In genomic region chr4:154364012-154364863, GRCh38 we compare ENCODE assay signal across 22 cellular contexts.
DNase-seq lines count a peak whose midpoint lies in the region; ATAC-seq and TF ChIP-seq lines count a peak whose summit lies in the region.
"Had no signal": no experiment of that assay in that cellular context is flagged by ENCODE, and none has a peak within 500 bp of the region (broad histone marks: within the 10 kb centered on the region; RNA-seq: fewer than 3 reads in every experiment).

No MANE protein-coding gene starts in this region.

- no peaks in the 10 kb centered on the region for H3K4me1 ChIP-seq in breast epithelium
- no peaks in the 10 kb centered on the region for H3K4me1 ChIP-seq in naive thymus-derived CD4-positive, alpha-beta T cell (ENCODE audit: control insufficient read depth in 2 of 2, insufficient read depth in 2 of 2, low read length in 2 of 2)

- H3K4me2 ChIP-seq in neural cell (ENCODE audit: low read length) = peak overlapping the region; percentile 9

- H3K9me3 ChIP-seq in breast epithelium (no peaks in the 10 kb centered on the region), neural cell (ENCODE audit: low read length) (no peaks in the 10 kb centered on the region)
- H3K9me3 ChIP-seq in naive thymus-derived CD4-positive, alpha-beta T cell (ENCODE audit: control insufficient read depth in 2 of 3, low read length in 3 of 3) = no peaks in the 10 kb centered on the region

- H3K27me3 ChIP-seq in breast epithelium = no peaks in the 10 kb centered on the region
- H3K27me3 ChIP-seq in neural cell (ENCODE audit: insufficient read depth, low read depth, low read length) = no peaks in the 10 kb centered on the region
- no peaks in the 10 kb centered on the region for H3K27me3 ChIP-seq in naive thymus-derived CD4-positive, alpha-beta T cell (ENCODE audit: control insufficient read depth in 2 of 2, insufficient read depth in 2 of 2, low read length in 2 of 2)

- no peak for ATAC-seq in naive thymus-derived CD4-positive, alpha-beta T cell
- ATAC-seq: activated CD4-positive, CD25-positive, alpha-beta regulatory T cell treated with anti-CD3 and anti-CD28 coated beads, Interleukin-2, amount 50 U/mL, for 24 hours; activated naive CD4-positive, alpha-beta T cell treated with anti-CD3 and anti-CD28 coated beads, Interleukin-2, amount 50 U/mL, for 72 hours; activated T-cell treated with anti-CD3 and anti-CD28 coated beads, Interleukin-2, amount 50 U/mL, for 72 hours; stimulated activated memory B cell treated with anti-CD40 and anti-IgM and Interleukin-4, amounts not matched to agents 10 μg/mL and 1 μg/mL and 100 μg/mL, for 72 hours had no signal

- BruUV-seq in MCF 10A (replicated peaks; lab: Mats Ljungman, UMichigan) = no TSS peak

- no peaks in the 10 kb centered on the region for H3K27me3 Mint-ChIP-seq in MCF 10A (ENCODE audit: insufficient read depth, unreplicated experiment)
- H3K27me3 Mint-ChIP-seq in activated T-helper 1 cell treated with anti-CD3 and anti-CD28 coated beads, Interleukin-12 subunit alpha, Interleukin-12 subunit beta, Interleukin-2, Interleukin-4 antibody, amounts not matched to agents 30 ng/mL and 10 ng/mL and 1 ng/mL, durations not matched to agents 14 hours and 24 hours and 36 hours (ENCODE audit: insufficient read depth) = peaks cover 11% of the 10 kb centered on the region
- peaks cover 0 to 18% (median 3%) of the 10 kb centered on the region in 5 donors for H3K27me3 Mint-ChIP-seq in naive thymus-derived CD4-positive, alpha-beta T cell
- H3K27me3 Mint-ChIP-seq: stimulated activated memory B cell treated with anti-CD40 and anti-IgM and Interleukin-4, amounts not matched to agents 10 μg/mL and 1 μg/mL and 100 μg/mL, for 72 hours had no signal

- intact Hi-C loops in breast epithelium (cut with DNase I; ENCODE audit: low total_unique reads) (no loop called here), MCF 10A (cut with micrococcal nuclease) (no loop called here)
- intact Hi-C loops in activated T-helper 1 cell treated with anti-CD3 and anti-CD28 coated beads, Interleukin-12 subunit alpha, Interleukin-12 subunit beta, Interleukin-2, Interleukin-4 antibody, amounts not matched to agents 30 ng/mL and 10 ng/mL and 1 ng/mL, durations not matched to agents 14 hours and 24 hours and 36 hours (cut with micrococcal nuclease) = no loop called here
- intact Hi-C loops in naive thymus-derived CD4-positive, alpha-beta T cell (cut with micrococcal nuclease) = no loop called here

- H3K9me3 Mint-ChIP-seq in MCF 10A (ENCODE audit: unreplicated experiment) = no peaks in the 10 kb centered on the region
- H3K9me3 Mint-ChIP-seq in activated T-helper 1 cell treated with anti-CD3 and anti-CD28 coated beads, Interleukin-12 subunit alpha, Interleukin-12 subunit beta, Interleukin-2, Interleukin-4 antibody, amounts not matched to agents 30 ng/mL and 10 ng/mL and 1 ng/mL, durations not matched to agents 14 hours and 24 hours and 36 hours = no peaks in the 10 kb centered on the region
- H3K9me3 Mint-ChIP-seq in naive thymus-derived CD4-positive, alpha-beta T cell = no peaks in the 10 kb centered on the region
- H3K9me3 Mint-ChIP-seq: activated naive CD4-positive, alpha-beta T cell treated with anti-CD3 and anti-CD28 coated beads, Interleukin-2, amount 50 U/mL, for 72 hours; activated T-cell treated with anti-CD3 and anti-CD28 coated beads, Interleukin-2, amount 50 U/mL, for 72 hours; neural crest cell; stimulated activated memory B cell treated with anti-CD40 and anti-IgM and Interleukin-4, amounts not matched to agents 10 μg/mL and 1 μg/mL and 100 μg/mL, for 72 hours; type B pancreatic cell had no signal

- peaks cover 15% of the 10 kb centered on the region for H3K4me1 Mint-ChIP-seq in MCF 10A (ENCODE audit: insufficient read depth, unreplicated experiment)
- H3K4me1 Mint-ChIP-seq in activated T-helper 1 cell treated with anti-CD3 and anti-CD28 coated beads, Interleukin-12 subunit alpha, Interleukin-12 subunit beta, Interleukin-2, Interleukin-4 antibody, amounts not matched to agents 30 ng/mL and 10 ng/mL and 1 ng/mL, durations not matched to agents 14 hours and 24 hours and 36 hours (ENCODE audit: low read depth) = peaks cover 37% of the 10 kb centered on the region
- peaks cover 9 to 42% (median 24%) of the 10 kb centered on the region in 7 donors for H3K4me1 Mint-ChIP-seq in naive thymus-derived CD4-positive, alpha-beta T cell

- no peak overlapping the region for H3K4me3 Mint-ChIP-seq in MCF 10A (ENCODE audit: unreplicated experiment)
- no peak overlapping the region for H3K4me3 Mint-ChIP-seq in activated T-helper 1 cell treated with anti-CD3 and anti-CD28 coated beads, Interleukin-12 subunit alpha, Interleukin-12 subunit beta, Interleukin-2, Interleukin-4 antibody, amounts not matched to agents 30 ng/mL and 10 ng/mL and 1 ng/mL, durations not matched to agents 14 hours and 24 hours and 36 hours
- no peak overlapping the region for H3K4me3 Mint-ChIP-seq in naive thymus-derived CD4-positive, alpha-beta T cell
- H3K4me3 Mint-ChIP-seq: activated T-cell treated with anti-CD3 and anti-CD28 coated beads, Interleukin-2, amount 50 U/mL, for 72 hours; neural crest cell; stimulated activated memory B cell treated with anti-CD40 and anti-IgM and Interleukin-4, amounts not matched to agents 10 μg/mL and 1 μg/mL and 100 μg/mL, for 72 hours; type B pancreatic cell had no signal

- TF ChIP-seq RAD21 in neural cell (conservative IDR thresholded peaks at IDR 0.05) = no peak

- H4K20me1 ChIP-seq in neural cell (ENCODE audit: insufficient read depth) = no peaks in the 10 kb centered on the region

- no peak overlapping the region for H3K27ac Mint-ChIP-seq in MCF 10A (ENCODE audit: low read depth, unreplicated experiment)
- no peak overlapping the region for H3K27ac Mint-ChIP-seq in activated T-helper 1 cell treated with anti-CD3 and anti-CD28 coated beads, Interleukin-12 subunit alpha, Interleukin-12 subunit beta, Interleukin-2, Interleukin-4 antibody, amounts not matched to agents 30 ng/mL and 10 ng/mL and 1 ng/mL, durations not matched to agents 14 hours and 24 hours and 36 hours
- peak overlapping the region in 1 of 9 donors; percentile 7 for H3K27ac Mint-ChIP-seq in naive thymus-derived CD4-positive, alpha-beta T cell
- H3K27ac Mint-ChIP-seq: activated naive CD4-positive, alpha-beta T cell treated with anti-CD3 and anti-CD28 coated beads, Interleukin-2, amount 50 U/mL, for 72 hours; activated T-cell treated with anti-CD3 and anti-CD28 coated beads, Interleukin-2, amount 50 U/mL, for 72 hours; progenitor cell of endocrine pancreas; stimulated activated memory B cell treated with anti-CD40 and anti-IgM and Interleukin-4, amounts not matched to agents 10 μg/mL and 1 μg/mL and 100 μg/mL, for 72 hours; type B pancreatic cell had no signal

- no peaks in the 10 kb centered on the region for H3K79me2 ChIP-seq in neural cell (replicated peaks; ENCODE audit: insufficient read depth, low read length)

- TF ChIP-seq POLR2A in breast epithelium (IDR thresholded peaks at IDR 0.05) = no peak

- DNase-seq in breast epithelium (ENCODE audit: low spot score in 2 of 2) = no peak
- no peak for DNase-seq in MCF 10A (ENCODE audit: unreplicated experiment)
- peak; percentile 5 to 24 for DNase-seq in dermis microvascular lymphatic vessel endothelial cell (ENCODE audit: low read depth in 2 of 2)
- no peak for DNase-seq in activated T-helper 1 cell treated with anti-CD3 and anti-CD28 coated beads, Interleukin-12 subunit alpha, Interleukin-12 subunit beta, Interleukin-2, Interleukin-4 antibody, amounts not matched to agents 30 ng/mL and 10 ng/mL and 1 ng/mL, durations not matched to agents 14 hours and 24 hours and 36 hours (ENCODE audit: low spot score)
- no peak for DNase-seq in activated CD4-positive, alpha-beta T cell treated with anti-CD3 and anti-CD28 coated beads for 4 hours
- DNase-seq in naive thymus-derived CD4-positive, alpha-beta T cell = no peak
- DNase-seq: activated T-cell treated with anti-CD3 and anti-CD28 coated beads, Interleukin-2, amount 50 U/mL, for 72 hours; glutamatergic neuron; Kasumi-1; NCI-H1092; NCI-H187 treated with DMSO at 0.1 percent for 48 hours; NCI-H774 had no signal

- H3K9me2 ChIP-seq in neural cell (ENCODE audit: insufficient read depth, low read length) = no peaks in the 10 kb centered on the region

- H3F3A ChIP-seq in neural cell (ENCODE audit: insufficient read depth, low read length, poor library complexity, severe bottlenecking) = no peaks in the 10 kb centered on the region

- H3K36me3 Mint-ChIP-seq in MCF 10A (ENCODE audit: insufficient read depth, unreplicated experiment) = peaks cover 4% of the 10 kb centered on the region
- H3K36me3 Mint-ChIP-seq in activated T-helper 1 cell treated with anti-CD3 and anti-CD28 coated beads, Interleukin-12 subunit alpha, Interleukin-12 subunit beta, Interleukin-2, Interleukin-4 antibody, amounts not matched to agents 30 ng/mL and 10 ng/mL and 1 ng/mL, durations not matched to agents 14 hours and 24 hours and 36 hours (ENCODE audit: low read depth) = no peaks in the 10 kb centered on the region
- H3K36me3 Mint-ChIP-seq in naive thymus-derived CD4-positive, alpha-beta T cell = no peaks in the 10 kb centered on the region
- H3K36me3 Mint-ChIP-seq: activated naive CD4-positive, alpha-beta T cell treated with anti-CD3 and anti-CD28 coated beads, Interleukin-2, amount 50 U/mL, for 72 hours; stimulated activated memory B cell treated with anti-CD40 and anti-IgM and Interleukin-4, amounts not matched to agents 10 μg/mL and 1 μg/mL and 100 μg/mL, for 72 hours; type B pancreatic cell had no signal

- H3K4me3 ChIP-seq in breast epithelium (no peak overlapping the region), neural cell (ENCODE audit: low read length) (no peak overlapping the region)
- no peak overlapping the region for H3K4me3 ChIP-seq in naive thymus-derived CD4-positive, alpha-beta T cell (ENCODE audit: low read length)
- H3K4me3 ChIP-seq: skin epidermis had no signal

- POLR2A ChIA-PET in MCF 10A (lab: Yijun Ruan, JAX) = no interaction called here
- POLR2A ChIA-PET in naive thymus-derived CD4-positive, alpha-beta T cell (lab: Charles Lee) = no interaction called here

- TF ChIP-seq EP300 in neural cell (conservative IDR thresholded peaks at IDR 0.05; ENCODE audit: poor library complexity, severe bottlenecking) = no peak

- H3K36me3 ChIP-seq in breast epithelium = no peaks in the 10 kb centered on the region
- H3K36me3 ChIP-seq in neural cell (ENCODE audit: insufficient read depth, low read length) = no peaks in the 10 kb centered on the region
- H3K36me3 ChIP-seq in naive thymus-derived CD4-positive, alpha-beta T cell (ENCODE audit: control insufficient read depth in 2 of 3, insufficient read depth in 3 of 3, low read length in 3 of 3) = no peaks in the 10 kb centered on the region

- H3K27ac ChIP-seq in breast epithelium = peak overlapping the region; percentile 56 to 64
- H3K27ac ChIP-seq in neural cell (ENCODE audit: low read length) = peak overlapping the region; percentile 68
- peak overlapping the region; percentile 41 for H3K27ac ChIP-seq in temporal lobe (ENCODE audit: low read depth, low read length)
- no peak overlapping the region for H3K27ac ChIP-seq in naive thymus-derived CD4-positive, alpha-beta T cell (ENCODE audit: low read depth, low read length)
- H3K27ac ChIP-seq: 22Rv1, skin epidermis had no signal

- H3K9ac ChIP-seq in neural cell (ENCODE audit: low read length) = peak overlapping the region; percentile 16

- H2AFZ ChIP-seq in neural cell (ENCODE audit: low read depth, low read length) = no peak overlapping the region

- TF ChIP-seq CTCF in breast epithelium (IDR thresholded peaks at IDR 0.05) = no peak
- TF ChIP-seq CTCF in MCF 10A (IDR thresholded peaks at IDR 0.05; ENCODE audit: unreplicated experiment) = no peak
- TF ChIP-seq CTCF in neural cell (IDR thresholded peaks at IDR 0.05; ENCODE audit: poor library complexity, severe bottlenecking) = no peak

- CTCF ChIA-PET in MCF 10A (lab: Yijun Ruan, JAX) = interaction anchor here (1.1 to 1.4 kb wide), 2 partner anchors 14 to 613 kb away, joined by 4 to 8 read pairs; no protein-coding TSS in a partner anchor
- CTCF ChIA-PET in naive thymus-derived CD4-positive, alpha-beta T cell (lab: Charles Lee) = no interaction called here

Comparison
In these comparisons a context has a peak if more than half of its experiments do, and no peak if none do; other contexts are left out.
1. DNase-seq: peak in dermis microvascular lymphatic vessel endothelial cell (2 of 2); none in breast epithelium (0 of 2), MCF 10A (single experiment), activated T-helper 1 cell treated with anti-CD3 and anti-CD28 coated beads, Interleukin-12 subunit alpha, Interleukin-12 subunit beta, Interleukin-2, Interleukin-4 antibody, amounts not matched to agents 30 ng/mL and 10 ng/mL and 1 ng/mL, durations not matched to agents 14 hours and 24 hours and 36 hours (single experiment), activated CD4-positive, alpha-beta T cell treated with anti-CD3 and anti-CD28 coated beads for 4 hours (0 of 2) and naive thymus-derived CD4-positive, alpha-beta T cell (0 of 9).